ENCODE assay signal across 8 cellular contexts in genomic region chr19:46731007-46731501, GRCh38. TPM values are rescaled to one million over a fixed set of nuclear protein-coding genes. Genes with fewer than 3 reads are reported as not detected.
DNase-seq lines count a peak whose midpoint lies in the region; ATAC-seq and TF ChIP-seq lines count a peak whose summit lies in the region.

No MANE protein-coding gene starts in this region.

- peak overlapping the region; percentile 72 for H3K4me2 ChIP-seq in PC-3 (ENCODE audit: low read length)

- H3K9ac ChIP-seq in PC-3 (ENCODE audit: low read length): peak overlapping the region; percentile 54

- H3K9me2 ChIP-seq in PC-3 (replicated peaks; ENCODE audit: low read length): no peaks in the 10 kb centered on the region

- DNase-seq in ELF-1 (ENCODE audit: low read depth, low spot score) (peak; percentile 77), PC-3 (peak; percentile 89), dorsolateral prefrontal cortex (peak in 1 of 10 donors; percentile 17), occipital lobe (lab: John Stamatoyannopoulos, UW) (peak; percentile 28), NCI-H1092 (lab: John Stamatoyannopoulos, UW) (no peak)
- DNase-seq in NK-92 treated with Interleukin-12 subunit alpha and Interleukin-12 subunit beta, amount 100 ng/mL, for 24 hours (lab: John Stamatoyannopoulos, UW): no peak

- H3K79me2 ChIP-seq in PC-3 (ENCODE audit: low read length): peaks cover 54% of the 10 kb centered on the region

- H3K27ac ChIP-seq in PC-3 (ENCODE audit: low read length) (peak overlapping the region; percentile 91), dorsolateral prefrontal cortex (peak overlapping the region in 42 of 59 donors; percentile 0 to 86 (median 52))

- H3K36me3 ChIP-seq in PC-3 (ENCODE audit: low read depth, low read length): peaks cover 28% of the 10 kb centered on the region

- H3K27me3 ChIP-seq in PC-3 (ENCODE audit: low read length) (no peaks in the 10 kb centered on the region), dorsolateral prefrontal cortex (no peaks in the 10 kb centered on the region)

- no peaks in the 10 kb centered on the region for H3K9me3 ChIP-seq in PC-3 (ENCODE audit: low read length)

- H3K4me3 ChIP-seq in PC-3 (ENCODE audit: low read length): peak overlapping the region; percentile 30; the same call in 1 of the 2 replicates
- peak overlapping the region in 3 of 59 donors; percentile 8 to 22 (median 12) for H3K4me3 ChIP-seq in dorsolateral prefrontal cortex

- no peaks in the 10 kb centered on the region for H3F3A ChIP-seq in PC-3 (ENCODE audit: low read length, unreplicated experiment)

- POLR2A ChIA-PET in PC-3 (lab: Charles Lee; ENCODE audit: unreplicated experiment): no interaction called here

- peaks cover 11% of the 10 kb centered on the region; the same call in 1 of the 2 replicates for H4K20me1 ChIP-seq in PC-3 (ENCODE audit: low read length)

- intact Hi-C loops in PC-3 (cut with micrococcal nuclease): loop anchor here (2.0 kb wide), 1 partner anchor 14 kb away; the partner anchor contains the start of gene PRKD2
- intact Hi-C loops in dorsolateral prefrontal cortex (cut with DNase I): no loop called here

- ATAC-seq in PC-3 (peak; percentile 85), GM21619 (IDR thresholded peaks at IDR 0.05; ENCODE audit: unreplicated experiment) (no peak), HG03469 (IDR thresholded peaks at IDR 0.05; ENCODE audit: unreplicated experiment) (no peak)

- TF ChIP-seq CTCF in PC-3 (conservative IDR thresholded peaks at IDR 0.05; ENCODE audit: low read depth, low read length): no peak
- TF ChIP-seq CTCF in dorsolateral prefrontal cortex (IDR thresholded peaks at IDR 0.05 in 54 of 56, conservative IDR thresholded peaks at IDR 0.05 in 2 of 56; ENCODE audit: low read depth in 1 of 56, partially characterized antibody in 56 of 56): no peak

- peaks cover 43% of the 10 kb centered on the region for H3K4me1 ChIP-seq in PC-3 (ENCODE audit: insufficient read depth, low read length)

- CTCF ChIA-PET in PC-3 (lab: Charles Lee): interaction anchor here (1.0 kb wide), 1 partner anchor 10 kb away, joined by 3 read pairs; no protein-coding TSS in a partner anchor

- no peak overlapping the region for H2AFZ ChIP-seq in PC-3 (ENCODE audit: low read length)

- no TSS peak for BruUV-seq in PC-3 (replicated peaks; lab: Mats Ljungman, UMichigan)

RNA-seq across cellular contexts. Expression of gene PRKD2, which starts 14.1 kb away (rescaled TPM):
- total RNA-seq in PC-3 (2014; rRNA removed): 24.1 and 32.9 TPM in 2 replicates
- total RNA-seq in dorsolateral prefrontal cortex: 10 to 100 TPM in 104 of 120 experiments, 1 to 10 TPM in 16; 6.8 to 37.3 (median 13.5) TPM
- 4.7 TPM for total RNA-seq in occipital lobe

RNA-seq across cellular contexts. Expression of gene FKRP, which starts 14.8 kb away (rescaled TPM):
- total RNA-seq in PC-3 (2014; rRNA removed): 14.3 and 18.4 TPM in 2 replicates
- 10 to 100 TPM; 18.2 to 45.4 (median 30.5) TPM for total RNA-seq in dorsolateral prefrontal cortex
- 11.7 TPM for total RNA-seq in occipital lobe

RNA-seq across cellular contexts. Expression of gene STRN4, which starts 15.2 kb away (rescaled TPM):
- 62.7 and 83.9 TPM in 2 replicates for total RNA-seq in PC-3 (2014; rRNA removed)
- 100 to 1,000 TPM in 19 of 120 experiments, 10 to 100 TPM in 101; 69.7 to 119 (median 86.8) TPM for total RNA-seq in dorsolateral prefrontal cortex
- total RNA-seq in occipital lobe: 85.2 TPM

RNA-seq across cellular contexts. Expression of gene SLC1A5, which starts 57.3 kb away (rescaled TPM):
- total RNA-seq in PC-3 (2014; rRNA removed) (97.4 and 117 TPM in 2 replicates), dorsolateral prefrontal cortex (10 to 100 TPM in 9 of 120 experiments, 1 to 10 TPM in 110, under 1 TPM in 1; 0.79 to 17.1 (median 4.6) TPM), occipital lobe (3.3 TPM)

Comparison
In these comparisons a context has a peak if more than half of its experiments do, and no peak if none do; other contexts are left out.
1. DNase-seq: peak in ELF-1 (single experiment), PC-3 (single experiment) and occipital lobe (single experiment); none in NK-92 treated with Interleukin-12 subunit alpha and Interleukin-12 subunit beta, amount 100 ng/mL, for 24 hours (single experiment) and NCI-H1092 (single experiment).